Comparison of ENCODE assay signal across 19 cellular contexts in genomic region chr5:142080248-142080647, GRCh38.
"Had no signal": no experiment of that assay in that cellular context is flagged by ENCODE, and none has a peak within 500 bp of the region (broad histone marks: within the 10 kb centered on the region; RNA-seq: fewer than 3 reads in every experiment).

No MANE protein-coding gene starts in this region.

- ATAC-seq: activated CD4-positive, alpha-beta T cell treated with anti-CD3 and anti-CD28 coated beads for 36 hours; activated T-cell treated with anti-CD3 and anti-CD28 coated beads, Interleukin-2, amount 50 U/mL, for 72 hours; foreskin keratinocyte; left lung; stimulated activated naive B cell treated with anti-CD40 and anti-IgM and Interleukin-4, amounts not matched to agents 10 μg/mL and 1 μg/mL and 100 μg/mL, for 72 hours; upper lobe of right lung had no signal

- DNase-seq: activated B cell treated with CpG ODN at 0.5 μM for 24 hours; activated CD4-positive, alpha-beta T cell treated with anti-CD3 and anti-CD28 coated beads for 36 hours; activated CD4-positive, alpha-beta T cell treated with anti-CD3 and anti-CD28 coated beads, Interleukin-2, amount 50 U/mL, for 4 hours; activated effector memory CD4-positive, alpha-beta T cell treated with Interleukin-2 at 50 U/mL for 16 hours; activated naive CD4-positive, alpha-beta T cell treated with anti-CD3 and anti-CD28 coated beads for 36 hours; activated naive CD8-positive, alpha-beta T cell treated with anti-CD3 and anti-CD28 coated beads, Interleukin-2, amount 10 ng/mL, durations not matched to agents 7 days and 5 days; activated T-cell treated with anti-CD3 and anti-CD28 coated beads, Interleukin-2, amount 50 U/mL, for 72 hours; amniotic stem cell; cerebellar nuclear complex; foreskin keratinocyte; immature natural killer cell; left lung; naive B cell; occipital lobe; stimulated activated CD4-positive, alpha-beta T cell treated with anti-CD3 and anti-CD28 coated beads, Interleukin-2, amount 100 ng/mL, for 48 hours; stimulated activated CD8-positive, alpha-beta memory T cell treated with anti-CD3 and anti-CD28 coated beads, Interleukin-4, amount 100 ng/mL, for 48 hours; stimulated activated naive B cell treated with anti-CD40 and anti-IgM and Interleukin-4, amounts not matched to agents 10 μg/mL and 1 μg/mL and 100 μg/mL, for 72 hours; T1000; upper lobe of right lung had no signal
